ENCODE assay signal across 1 cellular context in genomic region chr7:1041471-1042160, GRCh38.
TF ChIP-seq lines count a peak whose summit lies in the region.

No MANE protein-coding gene starts in this region.

TF ChIP-seq in SK-N-SH treated with all-trans-retinoic acid at 6 μM for 48 hours, 23 proteins besides CTCF, POLR2A, EP300 and RAD21 (continued from another document):
- TF ChIP-seq POU6F1 (CRISPR knock-in tag; IDR thresholded peaks at IDR 0.05; ENCODE audit: borderline replicate concordance, low read depth) = no peak
- no peak for TF ChIP-seq PPARA (CRISPR knock-in tag; IDR thresholded peaks at IDR 0.05; ENCODE audit: borderline replicate concordance)
- TF ChIP-seq ZFP3 (CRISPR knock-in tag; IDR thresholded peaks at IDR 0.05) = no peak
- TF ChIP-seq CSDC2 (CRISPR knock-in tag; IDR thresholded peaks at IDR 0.05) = no peak
- no peak for TF ChIP-seq ARNTL (CRISPR knock-in tag; IDR thresholded peaks at IDR 0.05; ENCODE audit: borderline replicate concordance, low read depth)
- no peak for TF ChIP-seq ZNF8 (CRISPR knock-in tag; IDR thresholded peaks at IDR 0.05)
- TF ChIP-seq ZNF70 (CRISPR knock-in tag; IDR thresholded peaks at IDR 0.05) = no peak
- TF ChIP-seq, protein P1, sequence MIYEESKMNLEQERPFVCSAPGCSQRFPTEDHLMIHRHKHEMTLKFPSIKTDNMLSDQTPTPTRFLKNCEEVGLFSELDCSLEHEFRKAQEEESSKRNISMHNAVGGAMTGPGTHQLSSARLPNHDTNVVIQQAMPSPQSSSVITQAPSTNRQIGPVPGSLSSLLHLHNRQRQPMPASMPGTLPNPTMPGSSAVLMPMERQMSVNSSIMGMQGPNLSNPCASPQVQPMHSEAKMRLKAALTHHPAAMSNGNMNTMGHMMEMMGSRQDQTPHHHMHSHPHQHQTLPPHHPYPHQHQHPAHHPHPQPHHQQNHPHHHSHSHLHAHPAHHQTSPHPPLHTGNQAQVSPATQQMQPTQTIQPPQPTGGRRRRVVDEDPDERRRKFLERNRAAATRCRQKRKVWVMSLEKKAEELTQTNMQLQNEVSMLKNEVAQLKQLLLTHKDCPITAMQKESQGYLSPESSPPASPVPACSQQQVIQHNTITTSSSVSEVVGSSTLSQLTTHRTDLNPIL (CRISPR knock-in tag; IDR thresholded peaks at IDR 0.05; ENCODE audit: low read depth) = no peak
